30 cellular contexts compared by ENCODE assay signal in genomic region chr6:7828123-7828522, GRCh38.
"Had no signal": no experiment of that assay in that cellular context is flagged by ENCODE, and none has a peak within 500 bp of the region (broad histone marks: within the 10 kb centered on the region; RNA-seq: fewer than 3 reads in every experiment).

No MANE protein-coding gene starts in this region.

- H3K4me1 ChIP-seq: adrenal gland, breast epithelium, esophagus squamous epithelium, gastroesophageal sphincter had no signal

- H3K36me3 ChIP-seq: adrenal gland, breast epithelium, cardiac muscle cell, esophagus squamous epithelium, gastroesophageal sphincter had no signal

- DNase-seq: activated CD4-positive, alpha-beta memory T cell treated with anti-CD3 and anti-CD28 coated beads for 36 hours; activated CD4-positive, alpha-beta T cell treated with anti-CD3 and anti-CD28 coated beads for 36 hours; activated CD4-positive, alpha-beta T cell treated with anti-CD3 and anti-CD28 coated beads, Interleukin-2, amount 10 ng/mL, durations not matched to agents 24 days and 14 days; activated CD4-positive, CD25-positive, alpha-beta regulatory T cell; activated CD4-positive, CD25-positive, alpha-beta regulatory T cell treated with anti-CD3 and anti-CD28 coated beads, Interleukin-2, amount 50 U/mL, for 72 hours; activated CD8-positive, alpha-beta memory T cell treated with anti-CD3 and anti-CD28 coated beads, Interleukin-2, amount 10 ng/mL, durations not matched to agents 7 days and 5 days; activated CD8-positive, alpha-beta memory T cell treated with anti-CD3 and anti-CD28 coated beads, Interleukin-2, amount 50 U/mL, for 4 hours; activated CD8-positive, alpha-beta T cell treated with anti-CD3 and anti-CD28 coated beads, Interleukin-2, amount 10 ng/mL, durations not matched to agents 7 days and 5 days; activated effector memory CD4-positive, alpha-beta T cell treated with anti-CD3 and anti-CD28 coated beads, Interleukin-2, amount 50 U/mL, for 16 hours; activated naive CD4-positive, alpha-beta T cell treated with anti-CD3 and anti-CD28 coated beads for 36 hours; activated naive CD8-positive, alpha-beta T cell treated with anti-CD3 and anti-CD28 coated beads for 36 hours; activated naive CD8-positive, alpha-beta T cell treated with anti-CD3 and anti-CD28 coated beads, Interleukin-2, amount 50 U/mL, for 24 hours; activated T-cell treated with anti-CD3 and anti-CD28 coated beads, Interleukin-2, amount 50 U/mL, for 1 hour; activated T-cell treated with anti-CD3 and anti-CD28 coated beads, Interleukin-2, amount 50 U/mL, for 48 hours; adrenal gland; amygdala; aorta; dorsolateral prefrontal cortex; effector memory CD4-positive, alpha-beta T cell; endodermal cell; erythroblast; esophagus squamous epithelium; foreskin melanocyte; T-helper 1 cell; T-helper 17 cell; T1000 had no signal

- H3K27ac ChIP-seq: adrenal gland, breast epithelium, cardiac muscle cell, gastroesophageal sphincter had no signal

- ATAC-seq: activated CD4-positive, alpha-beta T cell treated with anti-CD3 and anti-CD28 coated beads for 36 hours; activated CD8-positive, alpha-beta memory T cell treated with anti-CD3 and anti-CD28 coated beads, Interleukin-2, amount 10 ng/mL, durations not matched to agents 7 days and 5 days; activated CD8-positive, alpha-beta T cell treated with anti-CD3 and anti-CD28 coated beads, Interleukin-2, amount 10 ng/mL, durations not matched to agents 7 days and 5 days; T-helper 17 cell had no signal

- H3K4me3 ChIP-seq: adrenal gland, breast epithelium, cardiac muscle cell, coronary artery, dorsolateral prefrontal cortex, esophagus squamous epithelium, gastroesophageal sphincter had no signal

- H3K27me3 ChIP-seq: adrenal gland, breast epithelium, cardiac muscle cell, esophagus squamous epithelium, gastroesophageal sphincter had no signal

- H3K9me3 ChIP-seq: adrenal gland, breast epithelium, esophagus squamous epithelium, gastroesophageal sphincter had no signal
